8 cellular contexts compared by ENCODE assay signal in genomic region chr2:104854507-104855173, GRCh38. TPM values are rescaled to one million over a fixed set of nuclear protein-coding genes. Genes with fewer than 3 reads are reported as not detected.
DNase-seq lines count a peak whose midpoint lies in the region; ATAC-seq and TF ChIP-seq lines count a peak whose summit lies in the region.

No MANE protein-coding gene starts in this region.

- H3K4me2 ChIP-seq in KMS-11, result peak overlapping the region; percentile 81
- peak overlapping the region; percentile 51 for H3K4me2 ChIP-seq in osteoblast (ENCODE audit: insufficient read depth, low read length)

- H2AFZ ChIP-seq in KMS-11 (ENCODE audit: low read depth), result peak overlapping the region; percentile 86
- no peak overlapping the region for H2AFZ ChIP-seq in osteoblast (ENCODE audit: low read length)

- no peak overlapping the region for H3K27ac ChIP-seq in KMS-11
- H3K27ac ChIP-seq in osteoblast (ENCODE audit: low read depth, low read length), result no peak overlapping the region
- no peak overlapping the region for H3K27ac ChIP-seq in esophagus squamous epithelium

- 19 to 24% methylated on average over 15 to 25 of the region's 43 CpGs for WGBS in esophagus squamous epithelium, 2 donors

- H3K9ac ChIP-seq in KMS-11, result no peak overlapping the region

- H3K36me3 ChIP-seq in KMS-11 (ENCODE audit: insufficient read depth) (no peaks in the 10 kb centered on the region), osteoblast (ENCODE audit: insufficient read depth, low read length) (no peaks in the 10 kb centered on the region), esophagus squamous epithelium (no peaks in the 10 kb centered on the region)

- H4K20me1 ChIP-seq in KMS-11 (ENCODE audit: insufficient read depth) (no peaks in the 10 kb centered on the region), osteoblast (ENCODE audit: insufficient read depth, low read length) (no peaks in the 10 kb centered on the region)

- H3K4me3 ChIP-seq in KMS-11 (IDR thresholded peaks at IDR 0.05; ENCODE audit: insufficient read depth, low read depth, low read length) (peak overlapping the region; percentile 37), osteoblast (ENCODE audit: insufficient read depth, low read length) (peak overlapping the region; percentile 56), esophagus squamous epithelium (peak overlapping the region in 2 of 4 donors; percentile 19 to 48)

- peaks cover 20% of the 10 kb centered on the region; the same call in 1 of the 2 replicates for H3K27me3 ChIP-seq in KMS-11 (ENCODE audit: insufficient read depth, low read depth)
- peaks cover 80% of the 10 kb centered on the region for H3K27me3 ChIP-seq in osteoblast (ENCODE audit: insufficient read depth, low read length)
- H3K27me3 ChIP-seq in esophagus squamous epithelium, result peaks cover 44 to 99% (median 63%) of the 10 kb centered on the region in 4 donors

- H3K4me1 ChIP-seq in KMS-11 (ENCODE audit: low read depth, poor library complexity, severe bottlenecking) (peaks cover 12% of the 10 kb centered on the region), osteoblast (ENCODE audit: insufficient read depth, low read length) (no peaks in the 10 kb centered on the region), esophagus squamous epithelium (peaks cover 24 to 59% (median 30%) of the 10 kb centered on the region in 3 donors)

- ATAC-seq in GM21447 (IDR thresholded peaks at IDR 0.05; ENCODE audit: unreplicated experiment), result no peak
- no peak for ATAC-seq in GM18502 (IDR thresholded peaks at IDR 0.05; ENCODE audit: poor library complexity, unreplicated experiment)

- H3K79me2 ChIP-seq in KMS-11 (ENCODE audit: insufficient read depth, low read depth) (no peaks in the 10 kb centered on the region), osteoblast (ENCODE audit: insufficient read depth, low read length) (no peaks in the 10 kb centered on the region)

- TF ChIP-seq CTCF in KMS-11 (conservative IDR thresholded peaks at IDR 0.05; ENCODE audit: low read depth, low read length) (no peak), osteoblast (IDR thresholded peaks at IDR 0.05; ENCODE audit: extremely low read depth, low read depth, low read length) (no peak), esophagus squamous epithelium (IDR thresholded peaks at IDR 0.05) (no peak)

- TF ChIP-seq POLR2A in esophagus squamous epithelium (IDR thresholded peaks at IDR 0.05), result no peak

- H3K9me3 ChIP-seq in osteoblast (ENCODE audit: low read depth, low read length), result no peaks in the 10 kb centered on the region
- no peaks in the 10 kb centered on the region for H3K9me3 ChIP-seq in esophagus squamous epithelium

- intact Hi-C loops in esophagus squamous epithelium (cut with DNase I), result no loop called here

- DNase-seq in COLO668 (lab: John Stamatoyannopoulos, UW; ENCODE audit: unreplicated experiment) (peak; percentile 65), ecto neural progenitor cell (ENCODE audit: low spot score) (peak; percentile 61), osteoblast (ENCODE audit: insufficient read length, low spot score, missing footprints) (peak; percentile 87), SHP77 (lab: John Stamatoyannopoulos, UW) (no peak), esophagus squamous epithelium (lab: John Stamatoyannopoulos, UW) (no peak)

RNA-seq across cellular contexts. Expression of gene POU3F3, which starts 0.7 kb away (rescaled TPM):
- total RNA-seq in osteoblast (under 0.01 TPM in 1 of 2 replicates, not detected in the other), esophagus squamous epithelium (under 1 TPM in 1 of 4 donors, not detected in 3; 0.09 TPM)

Comparison
In these comparisons a context has a peak if more than half of its experiments do, and no peak if none do; other contexts are left out.
1. DNase-seq: peak in COLO668 (single experiment), ecto neural progenitor cell (single experiment) and osteoblast (single experiment); none in SHP77 (0 of 2) and esophagus squamous epithelium (single experiment).